23 cellular contexts compared by ENCODE assay signal in genomic region chr6:51626391-51626790, GRCh38.
"Had no signal": no experiment of that assay in that cellular context is flagged by ENCODE, and none has a peak within 500 bp of the region (broad histone marks: within the 10 kb centered on the region; RNA-seq: fewer than 3 reads in every experiment).

No MANE protein-coding gene starts in this region.

- H3K9me3 ChIP-seq: SJSA1, SK-N-SH had no signal

- H3K9ac ChIP-seq: SK-N-SH had no signal

- H3K36me3 ChIP-seq: SJSA1 had no signal

- FAIRE-seq: HepG2, RCC 7860 had no signal

- DNase-seq: IMR-90, Karpas-422, KG1, MM.1S, NCI-H1092 treated with DMSO at 0.1 percent for 48 hours, NCI-H1436, NCI-H187, NCI-H2029, NCI-H2081 treated with DMSO at 0.1 percent for 48 hours, NCI-H2171, NCI-H226, NCI-H446, NCI-H510A, NCI-H524 treated with DMSO at 0.1 percent for 48 hours, NCI-H69, NCI-H774, Right ventricle myocardium superior, RPMI8226, SIG-M5, SK-N-SH had no signal

- H3K27me3 ChIP-seq: SJSA1 had no signal

- H3K4me3 ChIP-seq: SJSA1 had no signal

- ATAC-seq: HepG2 had no signal

- H3K27ac ChIP-seq: SJSA1 had no signal
